29 cellular contexts compared by ENCODE assay signal in the genomic region with DNA sequence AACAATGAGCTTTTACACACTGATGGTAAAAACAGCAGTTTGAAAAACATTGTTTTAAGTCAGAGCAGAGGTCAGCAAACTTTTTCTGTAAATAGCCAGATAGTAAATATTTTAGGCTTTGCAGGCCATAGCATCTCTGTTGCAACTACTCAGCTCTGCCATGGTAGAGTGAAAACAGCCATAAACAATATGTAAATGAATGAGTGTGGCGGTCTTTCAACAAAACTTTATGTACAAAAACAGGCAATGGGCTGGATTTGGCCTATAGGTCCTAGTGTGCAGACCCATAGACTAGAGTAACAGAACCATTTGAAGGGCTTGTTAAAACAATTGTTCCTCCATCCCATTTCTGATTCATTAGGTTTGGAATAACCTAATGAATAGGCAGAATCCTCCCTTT.
DNase-seq lines count a peak whose midpoint lies in the region; ATAC-seq, FAIRE-seq and TF ChIP-seq lines count a peak whose summit lies in the region.
"Had no signal": no experiment of that assay in that cellular context is flagged by ENCODE, and none has a peak within 500 bp of the region (broad histone marks: within the 10 kb centered on the region; RNA-seq: fewer than 3 reads in every experiment).

No MANE protein-coding gene starts in this region.

- H3K27me3 Mint-ChIP-seq in GM23338 (ENCODE audit: insufficient read depth, low read depth, poor library complexity): peaks cover 20% of the 10 kb centered on the region
- H3K27me3 Mint-ChIP-seq: activated CD4-positive, alpha-beta memory T cell treated with anti-CD3 and anti-CD28 coated beads, Interleukin-2, amount 10 ng/mL, durations not matched to agents 7 days and 5 days; activated naive CD8-positive, alpha-beta T cell treated with anti-CD3 and anti-CD28 coated beads for 36 hours; effector memory CD8-positive, alpha-beta T cell; IgD-negative memory B cell had no signal

- CTCF ChIA-PET in PC-3 (lab: Charles Lee) (no interaction called here), endothelial cell of umbilical vein (lab: Charles Lee) (interaction anchor here (3.2 to 3.8 kb wide), 2 partner anchors 12 to 14 kb away, joined by 10 to 21 read pairs; no protein-coding TSS in a partner anchor)

- H3K27ac ChIP-seq in GM23338 (ENCODE audit: low read depth): no peak overlapping the region; the same call in 1 of the 2 replicates
- H3K27ac ChIP-seq in PC-3 (ENCODE audit: low read length): peak overlapping the region; percentile 99
- peak overlapping the region; percentile 98 for H3K27ac ChIP-seq in endothelial cell of umbilical vein (ENCODE audit: insufficient read depth, low read depth, low read length)
- peak overlapping the region; percentile 91 for H3K27ac ChIP-seq in osteoblast (ENCODE audit: low read depth, low read length)
- no peak overlapping the region for H3K27ac ChIP-seq in tibial artery
- H3K27ac ChIP-seq: neutrophil had no signal

- no peaks in the 10 kb centered on the region for H3K9me3 Mint-ChIP-seq in GM23338
- H3K9me3 Mint-ChIP-seq: activated CD4-positive, alpha-beta memory T cell treated with anti-CD3 and anti-CD28 coated beads, Interleukin-2, amount 10 ng/mL, durations not matched to agents 7 days and 5 days; activated naive CD8-positive, alpha-beta T cell treated with anti-CD3 and anti-CD28 coated beads for 36 hours; effector memory CD8-positive, alpha-beta T cell; H9; IgD-negative memory B cell had no signal

- H3K36me3 Mint-ChIP-seq in GM23338 (ENCODE audit: low read depth): peaks cover 18% of the 10 kb centered on the region; the same call in 2 of the 3 replicates

- H3K4me1 ChIP-seq in GM23338 (ENCODE audit: insufficient read depth): peaks cover 18% of the 10 kb centered on the region
- H3K4me1 ChIP-seq in PC-3 (ENCODE audit: insufficient read depth, low read length): peaks cover 65% of the 10 kb centered on the region
- H3K4me1 ChIP-seq in endothelial cell of umbilical vein (ENCODE audit: control insufficient read depth, extremely low read depth, insufficient read depth, low read length): peaks cover 51% of the 10 kb centered on the region
- H3K4me1 ChIP-seq in osteoblast (ENCODE audit: insufficient read depth, low read length): peaks cover 61% of the 10 kb centered on the region
- H3K4me1 ChIP-seq in tibial artery: peaks cover 0 to 23% (median 13%) of the 10 kb centered on the region in 4 donors
- H3K4me1 ChIP-seq: spleen had no signal

- no peak overlapping the region for H3K4me3 ChIP-seq in GM23338
- H3K4me3 ChIP-seq in PC-3 (ENCODE audit: low read length): no peak overlapping the region
- no peak overlapping the region for H3K4me3 ChIP-seq in endothelial cell of umbilical vein (replicated peaks in 1 of 3; ENCODE audit: insufficient read depth in 1 of 3, low read depth in 1 of 3, low read length in 3 of 3)
- no peak overlapping the region for H3K4me3 ChIP-seq in osteoblast (ENCODE audit: insufficient read depth, low read length)
- no peak overlapping the region for H3K4me3 ChIP-seq in tibial artery
- H3K4me3 ChIP-seq: ascending aorta, esophagus squamous epithelium, lung, spleen had no signal

- dilution Hi-C loops in endothelial cell of umbilical vein (cut with MboI; ENCODE audit: extremely low pct_ligation_motif_present, low sequenced_read_pairs): no loop called here

- H3K4me2 ChIP-seq in GM23338: peak overlapping the region; percentile 19; the same call in 1 of the 2 replicates
- 0 out of 2 replicates have a peak overlapping the region, but pooled peaks have one; percentile 67 for H3K4me2 ChIP-seq in PC-3 (ENCODE audit: low read length)
- H3K4me2 ChIP-seq in endothelial cell of umbilical vein (ENCODE audit: insufficient read depth, low read length): no peak overlapping the region
- no peak overlapping the region for H3K4me2 ChIP-seq in osteoblast (ENCODE audit: insufficient read depth, low read length)

- intact Hi-C loops in PC-3 (cut with micrococcal nuclease): loop anchor here (5.0 kb wide), 1 partner anchor 40 kb away; no protein-coding TSS in a partner anchor
- intact Hi-C loops in endothelial cell of umbilical vein (cut with micrococcal nuclease): loop anchor here (2.0 kb wide), 1 partner anchor 30 kb away; no protein-coding TSS in a partner anchor
- intact Hi-C loops in tibial artery (cut with DNase I; ENCODE audit: low total_unique reads): no loop called here

- H3K9ac ChIP-seq in PC-3 (ENCODE audit: low read length) (peak overlapping the region; percentile 79), endothelial cell of umbilical vein (replicated peaks; ENCODE audit: extremely low read depth, insufficient read depth, low read length) (no peak overlapping the region)

- no peaks in the 10 kb centered on the region for H3K9me1 ChIP-seq in endothelial cell of umbilical vein (replicated peaks; ENCODE audit: control insufficient read depth, extremely low read depth, insufficient read depth, low read length)

- no peak for TF ChIP-seq POLR2A in endothelial cell of umbilical vein (IDR thresholded peaks at IDR 0.05; ENCODE audit: low read depth, low read length)

- ATAC-seq in GM23338 (no peak), PC-3 (no peak), HG03565 (IDR thresholded peaks at IDR 0.05; ENCODE audit: unreplicated experiment) (no peak)
- ATAC-seq: activated CD4-positive, CD25-positive, alpha-beta regulatory T cell treated with anti-CD3 and anti-CD28 coated beads, Interleukin-2, amount 50 U/mL, for 24 hours; effector memory CD8-positive, alpha-beta T cell had no signal

- H3F3A ChIP-seq in GM23338 (replicated peaks; ENCODE audit: low read depth) (no peaks in the 10 kb centered on the region), PC-3 (ENCODE audit: low read length, unreplicated experiment) (peaks cover 12% of the 10 kb centered on the region)

- H3K27ac Mint-ChIP-seq in GM23338: no peak overlapping the region
- H3K27ac Mint-ChIP-seq: activated CD4-positive, alpha-beta memory T cell treated with anti-CD3 and anti-CD28 coated beads, Interleukin-2, amount 10 ng/mL, durations not matched to agents 7 days and 5 days; activated naive CD8-positive, alpha-beta T cell treated with anti-CD3 and anti-CD28 coated beads for 36 hours; effector memory CD8-positive, alpha-beta T cell had no signal

- H3K4me3 Mint-ChIP-seq in GM23338: no peak overlapping the region
- H3K4me3 Mint-ChIP-seq: activated CD4-positive, alpha-beta memory T cell treated with anti-CD3 and anti-CD28 coated beads, Interleukin-2, amount 10 ng/mL, durations not matched to agents 7 days and 5 days; activated naive CD8-positive, alpha-beta T cell treated with anti-CD3 and anti-CD28 coated beads for 36 hours; effector memory CD8-positive, alpha-beta T cell; H9; IgD-negative memory B cell had no signal

- H2AFZ ChIP-seq in GM23338 (no peak overlapping the region), PC-3 (ENCODE audit: low read length) (no peak overlapping the region), endothelial cell of umbilical vein (ENCODE audit: low read depth, low read length) (no peak overlapping the region), osteoblast (ENCODE audit: low read length) (no peak overlapping the region)

- H3K9me2 ChIP-seq in GM23338 (ENCODE audit: insufficient read depth) (no peaks in the 10 kb centered on the region), PC-3 (replicated peaks; ENCODE audit: low read length) (no peaks in the 10 kb centered on the region)

- H3K27me3 ChIP-seq in GM23338 (ENCODE audit: insufficient read depth): peaks cover 24% of the 10 kb centered on the region
- H3K27me3 ChIP-seq in PC-3 (ENCODE audit: low read length): no peaks in the 10 kb centered on the region
- H3K27me3 ChIP-seq in endothelial cell of umbilical vein (ENCODE audit: control insufficient read depth in 2 of 2, insufficient read depth in 2 of 2, low read length in 2 of 2): no peaks in the 10 kb centered on the region
- no peaks in the 10 kb centered on the region for H3K27me3 ChIP-seq in osteoblast (ENCODE audit: insufficient read depth, low read length)
- H3K27me3 ChIP-seq in tibial artery: no peaks in the 10 kb centered on the region
- H3K27me3 ChIP-seq: ascending aorta, esophagus squamous epithelium, neutrophil, spleen had no signal

- no peaks in the 10 kb centered on the region for H3K9me3 ChIP-seq in PC-3 (ENCODE audit: low read length)
- H3K9me3 ChIP-seq in endothelial cell of umbilical vein (replicated peaks; ENCODE audit: control insufficient read depth, insufficient read depth, low read length): no peaks in the 10 kb centered on the region
- no peaks in the 10 kb centered on the region for H3K9me3 ChIP-seq in osteoblast (ENCODE audit: low read depth, low read length)
- no peaks in the 10 kb centered on the region for H3K9me3 ChIP-seq in tibial artery
- H3K9me3 ChIP-seq: ascending aorta, esophagus squamous epithelium, neutrophil, spleen had no signal

- DNase-seq in GM23338 (ENCODE audit: low spot score): no peak
- no peak for DNase-seq in PC-3
- DNase-seq in endothelial cell of umbilical vein (ENCODE audit: low read depth, low spot score): no peak
- DNase-seq in osteoblast (ENCODE audit: insufficient read length, low spot score, missing footprints): no peak
- DNase-seq in midbrain (lab: John Stamatoyannopoulos, UW): no peak
- no peak for DNase-seq in NCI-H69 (lab: John Stamatoyannopoulos, UW)
- no peak for DNase-seq in tibial artery
- DNase-seq: activated CD4-positive, alpha-beta memory T cell treated with anti-CD3 and anti-CD28 coated beads, Interleukin-2, amount 10 ng/mL, durations not matched to agents 7 days and 5 days; activated naive CD8-positive, alpha-beta T cell treated with anti-CD3 and anti-CD28 coated beads for 36 hours; DND-41; effector memory CD8-positive, alpha-beta T cell; esophagus squamous epithelium; H9; kidney; NCI-H1105 treated with DMSO at 0.1 percent for 48 hours; NCI-H2029; NCI-H2227 treated with DMSO at 0.1 percent for 48 hours; NCI-H774; OCI-M1; SIG-M5; spleen; stimulated activated CD4-positive, alpha-beta T cell treated with anti-CD3 and anti-CD28 coated beads, Interleukin-2, amount 100 ng/mL, for 48 hours; stimulated activated naive CD4-positive, alpha-beta T cell treated with Interleukin-2 at 50 U/mL for 16 hours had no signal

- TF ChIP-seq CTCF in GM23338 (conservative IDR thresholded peaks at IDR 0.05; ENCODE audit: low read depth in 2 of 2) (no peak), PC-3 (conservative IDR thresholded peaks at IDR 0.05; ENCODE audit: low read depth, low read length) (no peak), endothelial cell of umbilical vein (IDR thresholded peaks at IDR 0.05; ENCODE audit: extremely low read depth in 1 of 2, insufficient read depth in 1 of 2, low read depth in 1 of 2, low read length in 2 of 2) (no peak), osteoblast (IDR thresholded peaks at IDR 0.05; ENCODE audit: extremely low read depth, low read depth, low read length) (no peak), tibial artery (IDR thresholded peaks at IDR 0.05) (no peak)

- peaks cover 21% of the 10 kb centered on the region for H3K4me1 Mint-ChIP-seq in GM23338
- H3K4me1 Mint-ChIP-seq: activated naive CD8-positive, alpha-beta T cell treated with anti-CD3 and anti-CD28 coated beads for 36 hours; IgD-negative memory B cell had no signal

- peaks cover 15% of the 10 kb centered on the region for H4K20me1 ChIP-seq in GM23338 (replicated peaks; ENCODE audit: insufficient read depth)
- H4K20me1 ChIP-seq in PC-3 (ENCODE audit: low read length): no peaks in the 10 kb centered on the region
- H4K20me1 ChIP-seq in endothelial cell of umbilical vein (replicated peaks; ENCODE audit: control insufficient read depth, extremely low read depth, insufficient read depth, low read length): no peaks in the 10 kb centered on the region
- H4K20me1 ChIP-seq in osteoblast (ENCODE audit: insufficient read depth, low read length): no peaks in the 10 kb centered on the region

- BruUV-seq in PC-3 (replicated peaks; lab: Mats Ljungman, UMichigan): no TSS peak
- BruUV-seq in endothelial cell of umbilical vein (replicated peaks; lab: Mats Ljungman, UMichigan): no TSS peak

- H3K36me3 ChIP-seq in GM23338 (ENCODE audit: insufficient read depth): no peaks in the 10 kb centered on the region
- no peaks in the 10 kb centered on the region for H3K36me3 ChIP-seq in PC-3 (ENCODE audit: low read depth, low read length)
- H3K36me3 ChIP-seq in endothelial cell of umbilical vein (ENCODE audit: control insufficient read depth in 2 of 2, extremely low read depth in 1 of 2, insufficient read depth in 2 of 2, low read length in 2 of 2): no peaks in the 10 kb centered on the region
- no peaks in the 10 kb centered on the region for H3K36me3 ChIP-seq in osteoblast (ENCODE audit: insufficient read depth, low read length)
- H3K36me3 ChIP-seq in tibial artery: no peaks in the 10 kb centered on the region
- H3K36me3 ChIP-seq: ascending aorta, esophagus squamous epithelium, neutrophil had no signal

- POLR2A ChIA-PET in PC-3 (lab: Charles Lee; ENCODE audit: unreplicated experiment) (no interaction called here), endothelial cell of umbilical vein (lab: Charles Lee) (no interaction called here)

- H3K79me2 ChIP-seq in GM23338 (replicated peaks; ENCODE audit: insufficient read depth) (no peaks in the 10 kb centered on the region), PC-3 (ENCODE audit: low read length) (no peaks in the 10 kb centered on the region), endothelial cell of umbilical vein (ENCODE audit: control insufficient read depth, insufficient read depth, low read length) (no peaks in the 10 kb centered on the region), osteoblast (ENCODE audit: insufficient read depth, low read length) (no peaks in the 10 kb centered on the region)

- no peak for FAIRE-seq in endothelial cell of umbilical vein (lab: Jason Lieb, UNC)
- FAIRE-seq: kidney had no signal

Comparison
In these comparisons a context has a peak if more than half of its experiments do, and no peak if none do; other contexts are left out.
1. H3K27ac ChIP-seq: peak in PC-3 (single experiment), endothelial cell of umbilical vein (single experiment) and osteoblast (single experiment); none in GM23338 (single experiment) and tibial artery (0 of 2).
2. H3K4me2 ChIP-seq: peak in GM23338 (single experiment) and PC-3 (single experiment); none in endothelial cell of umbilical vein (single experiment) and osteoblast (single experiment).